ENCODE assay signal across 23 cellular contexts in the genomic region with DNA sequence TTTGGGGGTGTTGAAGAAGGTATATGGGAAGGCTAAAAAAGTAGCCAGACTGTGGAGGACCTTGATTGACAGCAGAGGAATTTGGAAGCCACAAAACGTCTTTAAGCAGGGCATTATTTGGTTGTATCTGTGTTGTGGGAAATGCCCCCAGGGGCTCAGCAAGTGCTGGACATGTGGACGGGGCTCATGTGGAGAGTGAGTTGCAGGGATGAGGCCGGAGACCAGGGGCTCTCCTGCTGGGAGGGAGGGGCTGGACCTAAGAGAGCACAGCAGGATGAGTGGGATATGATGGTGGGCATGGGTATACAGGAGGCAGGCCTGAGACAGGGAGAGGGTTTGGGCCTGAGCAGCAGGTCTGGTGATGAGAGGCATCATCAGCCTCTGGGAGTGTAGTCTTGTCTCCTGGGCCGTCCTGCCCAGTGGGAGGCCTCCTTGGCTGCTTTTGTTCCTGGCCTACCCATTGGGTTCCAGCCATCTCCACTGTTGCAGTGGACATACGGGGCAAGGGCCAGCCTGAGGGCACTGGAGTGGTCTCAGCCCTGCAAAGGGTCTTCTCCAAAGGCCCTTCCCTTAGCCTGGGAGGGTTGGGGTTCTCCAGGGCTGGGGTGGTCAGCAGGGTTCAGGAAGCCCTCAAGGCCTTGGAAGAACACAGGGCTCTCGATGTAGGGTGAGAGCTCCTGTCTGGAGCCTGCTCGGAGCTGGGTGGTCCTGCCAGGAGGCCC. TPM values are rescaled to one million over a fixed set of nuclear protein-coding genes. Genes with fewer than 3 reads are reported as not detected.
DNase-seq lines count a peak whose midpoint lies in the region; ATAC-seq and TF ChIP-seq lines count a peak whose summit lies in the region.
"Had no signal": no experiment of that assay in that cellular context is flagged by ENCODE, and none has a peak within 500 bp of the region (broad histone marks: within the 10 kb centered on the region; RNA-seq: fewer than 3 reads in every experiment).

No MANE protein-coding gene starts in this region.

- H3K14ac ChIP-seq in neuronal stem cell (ENCODE audit: low read length): no peak overlapping the region

- H3K27ac ChIP-seq in neuronal stem cell (replicated peaks; ENCODE audit: low read length): no peak overlapping the region
- H3K27ac ChIP-seq: GM23248, HL-60 had no signal

- no peak overlapping the region for H2AFZ ChIP-seq in neuronal stem cell (ENCODE audit: low read length)
- H2AFZ ChIP-seq: GM23248 had no signal

- no peaks in the 10 kb centered on the region for H3K4me1 Mint-ChIP-seq in CD14-positive monocyte
- no peaks in the 10 kb centered on the region for H3K4me1 Mint-ChIP-seq in Caco-2 (ENCODE audit: low read depth, unreplicated experiment)
- H3K4me1 Mint-ChIP-seq in activated T-helper 17 cell treated with anti-CD3 and anti-CD28 coated beads, Interleukin-2, amount 50 U/mL, for 72 hours: no peaks in the 10 kb centered on the region
- H3K4me1 Mint-ChIP-seq in activated T-helper 2 cell treated with anti-CD3 and anti-CD28 coated beads, Interferon-gamma antibody, Interleukin-2, Interleukin-4, amounts not matched to agents 10 μg/mL and 5 μg/mL and 100 μg/mL, durations not matched to agents 14 hours and 24 hours and 36 hours (ENCODE audit: low read depth): no peaks in the 10 kb centered on the region

- H3K4me3 ChIP-seq in Caco-2 (ENCODE audit: low read depth, low read length) (no peak overlapping the region), neuronal stem cell (ENCODE audit: low read length in 2 of 2) (no peak overlapping the region)
- H3K4me3 ChIP-seq: GM23248 had no signal

- no peak overlapping the region for H2BK12ac ChIP-seq in neuronal stem cell (ENCODE audit: low read length)

- no peak overlapping the region for H2BK5ac ChIP-seq in neuronal stem cell (ENCODE audit: low read length)

- POLR2A ChIA-PET in Caco-2 (lab: Charles Lee): no interaction called here

- no peak overlapping the region for H3K18ac ChIP-seq in neuronal stem cell (ENCODE audit: low read length)

- ATAC-seq in activated T-helper 17 cell treated with anti-CD3 and anti-CD28 coated beads, Interleukin-2, amount 50 U/mL, for 72 hours (replicated peaks): no peak
- no peak for ATAC-seq in HG03159 (IDR thresholded peaks at IDR 0.05; ENCODE audit: unreplicated experiment)
- no peak for ATAC-seq in GM19035 (IDR thresholded peaks at IDR 0.05; ENCODE audit: unreplicated experiment)
- ATAC-seq: CD8-positive, alpha-beta T cell had no signal

- H3K23ac ChIP-seq in neuronal stem cell (ENCODE audit: low read depth, low read length, poor library complexity): peak overlapping the region; percentile 50

- intact Hi-C loops in CD14-positive monocyte (cut with micrococcal nuclease) (no loop called here), Caco-2 (cut with micrococcal nuclease; ENCODE audit: unreplicated experiment) (no loop called here)
- intact Hi-C loops in activated T-helper 2 cell treated with anti-CD3 and anti-CD28 coated beads, Interferon-gamma antibody, Interleukin-2, Interleukin-4, amounts not matched to agents 10 μg/mL and 5 μg/mL and 100 μg/mL, durations not matched to agents 14 hours and 24 hours and 36 hours (cut with micrococcal nuclease): no loop called here

- peaks cover 2% of the 10 kb centered on the region for H3K36me3 ChIP-seq in Caco-2 (ENCODE audit: control insufficient read depth, insufficient read depth, low read length)
- peaks cover 67 to 98% of the 10 kb centered on the region in 2 donors for H3K36me3 ChIP-seq in neuronal stem cell (replicated peaks in 1 of 2; ENCODE audit: control insufficient read depth in 2 of 2, insufficient read depth in 2 of 2, low read length in 2 of 2)

- H2BK120ac ChIP-seq in neuronal stem cell (ENCODE audit: low read depth, low read length): no peak overlapping the region

- H3K27me3 ChIP-seq in Caco-2 (replicated peaks; ENCODE audit: control insufficient read depth, insufficient read depth, low read length) (no peaks in the 10 kb centered on the region), neuronal stem cell (ENCODE audit: control insufficient read depth in 3 of 3, insufficient read depth in 3 of 3, low read depth in 1 of 3, low read length in 3 of 3) (no peaks in the 10 kb centered on the region)

- DNase-seq in CD14-positive monocyte (ENCODE audit: low spot score) (peak; percentile 31), Caco-2 (no peak), neuronal stem cell (ENCODE audit: low spot score) (no peak)
- no peak for DNase-seq in NK-92 treated with Interleukin-12 subunit alpha and Interleukin-12 subunit beta, amount 100 ng/mL, for 24 hours (lab: John Stamatoyannopoulos, UW)
- no peak for DNase-seq in activated T-helper 2 cell treated with anti-CD3 and anti-CD28 coated beads, Interferon-gamma antibody, Interleukin-2, Interleukin-4, amounts not matched to agents 10 μg/mL and 5 μg/mL and 100 μg/mL, durations not matched to agents 14 hours and 24 hours and 36 hours (ENCODE audit: low spot score)
- DNase-seq: Calu3; CD8-positive, alpha-beta T cell; DMS79 treated with DMSO at 0.1 percent for 48 hours; GF-D8; GM23248; H7; NCI-H1048; NCI-H1417; NCI-H1694; NCI-H2029 treated with DMSO at 0.1 percent for 48 hours; NCI-H2227 treated with DMSO at 0.1 percent for 48 hours; NCI-H526 treated with DMSO at 0.1 percent for 48 hours; RPMI8226; SHP77 had no signal

- H3K4me2 ChIP-seq in neuronal stem cell (ENCODE audit: insufficient read depth, low read length, poor library complexity, severe bottlenecking): no peak overlapping the region

- H3K9me3 ChIP-seq in Caco-2 (no peaks in the 10 kb centered on the region), neuronal stem cell (replicated peaks in 1 of 2; ENCODE audit: control insufficient read depth in 2 of 2, insufficient read depth in 1 of 2, low read depth in 1 of 2, low read length in 2 of 2) (no peaks in the 10 kb centered on the region)

- H3K9me3 Mint-ChIP-seq in CD14-positive monocyte: peaks cover 0 to 2% (median 0%) of the 10 kb centered on the region in 7 donors
- H3K9me3 Mint-ChIP-seq in Caco-2 (ENCODE audit: unreplicated experiment): no peaks in the 10 kb centered on the region
- no peaks in the 10 kb centered on the region for H3K9me3 Mint-ChIP-seq in activated T-helper 17 cell treated with anti-CD3 and anti-CD28 coated beads, Interleukin-2, amount 50 U/mL, for 72 hours
- no peaks in the 10 kb centered on the region for H3K9me3 Mint-ChIP-seq in activated T-helper 2 cell treated with anti-CD3 and anti-CD28 coated beads, Interferon-gamma antibody, Interleukin-2, Interleukin-4, amounts not matched to agents 10 μg/mL and 5 μg/mL and 100 μg/mL, durations not matched to agents 14 hours and 24 hours and 36 hours
- H3K9me3 Mint-ChIP-seq: CD8-positive, alpha-beta T cell had no signal

- H3K9ac ChIP-seq in neuronal stem cell (ENCODE audit: low read depth, low read length, poor library complexity): peak overlapping the region; percentile 50
- H3K9ac ChIP-seq: GM23248 had no signal

- peak overlapping the region in 4 of 7 donors; percentile 0 to 62 (median 34) for H3K27ac Mint-ChIP-seq in CD14-positive monocyte
- peak overlapping the region; percentile 42 for H3K27ac Mint-ChIP-seq in Caco-2 (ENCODE audit: unreplicated experiment)
- H3K27ac Mint-ChIP-seq in activated T-helper 17 cell treated with anti-CD3 and anti-CD28 coated beads, Interleukin-2, amount 50 U/mL, for 72 hours: peak overlapping the region; percentile 54
- no peak overlapping the region for H3K27ac Mint-ChIP-seq in activated T-helper 2 cell treated with anti-CD3 and anti-CD28 coated beads, Interferon-gamma antibody, Interleukin-2, Interleukin-4, amounts not matched to agents 10 μg/mL and 5 μg/mL and 100 μg/mL, durations not matched to agents 14 hours and 24 hours and 36 hours
- H3K27ac Mint-ChIP-seq: CD8-positive, alpha-beta T cell had no signal

- H2BK15ac ChIP-seq in neuronal stem cell (ENCODE audit: low read length): no peak overlapping the region

- peaks cover 1% of the 10 kb centered on the region for H3K79me1 ChIP-seq in neuronal stem cell (ENCODE audit: low read depth, low read length)

- no peaks in the 10 kb centered on the region for H3K27me3 Mint-ChIP-seq in CD14-positive monocyte (ENCODE audit: low read depth in 3 of 3)
- no peaks in the 10 kb centered on the region for H3K27me3 Mint-ChIP-seq in Caco-2 (ENCODE audit: insufficient read depth, unreplicated experiment)
- no peaks in the 10 kb centered on the region for H3K27me3 Mint-ChIP-seq in activated T-helper 17 cell treated with anti-CD3 and anti-CD28 coated beads, Interleukin-2, amount 50 U/mL, for 72 hours
- H3K27me3 Mint-ChIP-seq in activated T-helper 2 cell treated with anti-CD3 and anti-CD28 coated beads, Interferon-gamma antibody, Interleukin-2, Interleukin-4, amounts not matched to agents 10 μg/mL and 5 μg/mL and 100 μg/mL, durations not matched to agents 14 hours and 24 hours and 36 hours (ENCODE audit: low read depth): no peaks in the 10 kb centered on the region

- WGBS in neuronal stem cell (ENCODE audit: extremely low coverage in 2 of 2, insufficient read length in 2 of 2, insufficient replicate concordance in 1 of 2), 2 donors: no CpG with 5 or more reads among the region's 7 CpGs

- no peak overlapping the region for H4K91ac ChIP-seq in neuronal stem cell (ENCODE audit: low read depth, low read length, poor library complexity)

- H3K36me3 Mint-ChIP-seq in CD14-positive monocyte (peaks cover 89 to 98% of the 10 kb centered on the region in 2 donors), Caco-2 (ENCODE audit: insufficient read depth, unreplicated experiment) (peaks cover 58% of the 10 kb centered on the region)
- peaks cover 73% of the 10 kb centered on the region for H3K36me3 Mint-ChIP-seq in activated T-helper 17 cell treated with anti-CD3 and anti-CD28 coated beads, Interleukin-2, amount 50 U/mL, for 72 hours (ENCODE audit: low read depth)
- peaks cover 52% of the 10 kb centered on the region for H3K36me3 Mint-ChIP-seq in activated T-helper 2 cell treated with anti-CD3 and anti-CD28 coated beads, Interferon-gamma antibody, Interleukin-2, Interleukin-4, amounts not matched to agents 10 μg/mL and 5 μg/mL and 100 μg/mL, durations not matched to agents 14 hours and 24 hours and 36 hours (ENCODE audit: low read depth)

- H3K4me3 Mint-ChIP-seq in CD14-positive monocyte (no peak overlapping the region), Caco-2 (ENCODE audit: unreplicated experiment) (no peak overlapping the region)
- no peak overlapping the region for H3K4me3 Mint-ChIP-seq in activated T-helper 17 cell treated with anti-CD3 and anti-CD28 coated beads, Interleukin-2, amount 50 U/mL, for 72 hours
- no peak overlapping the region for H3K4me3 Mint-ChIP-seq in activated T-helper 2 cell treated with anti-CD3 and anti-CD28 coated beads, Interferon-gamma antibody, Interleukin-2, Interleukin-4, amounts not matched to agents 10 μg/mL and 5 μg/mL and 100 μg/mL, durations not matched to agents 14 hours and 24 hours and 36 hours (ENCODE audit: low read depth)
- H3K4me3 Mint-ChIP-seq: CD8-positive, alpha-beta T cell had no signal

- BruUV-seq in Caco-2 (replicated peaks; lab: Mats Ljungman, UMichigan): no TSS peak

- H2AK5ac ChIP-seq in neuronal stem cell (ENCODE audit: low read depth, low read length): no peak overlapping the region

- no peak overlapping the region for H3K4ac ChIP-seq in neuronal stem cell (ENCODE audit: low read length)

- TF ChIP-seq CTCF in CD14-positive monocyte (IDR thresholded peaks at IDR 0.05) (no peak), Caco-2 (IDR thresholded peaks at IDR 0.05; ENCODE audit: insufficient read depth in 1 of 2, low read depth in 1 of 2, low read length in 1 of 2, severe bottlenecking in 1 of 2, unreplicated experiment in 1 of 2) (no peak)

- H3K4me1 ChIP-seq in Caco-2 (no peaks in the 10 kb centered on the region), neuronal stem cell (ENCODE audit: control insufficient read depth in 2 of 2, insufficient read depth in 1 of 2, low read depth in 1 of 2, low read length in 2 of 2) (no peaks in the 10 kb centered on the region)

- CTCF ChIA-PET in Caco-2 (lab: Charles Lee): no interaction called here

- peak overlapping the region; percentile 26 for H4K8ac ChIP-seq in neuronal stem cell (ENCODE audit: low read depth, low read length)

RNA-seq across cellular contexts. Expression of gene ACAD9, which starts 27.5 kb away (rescaled TPM):
- 10 to 100 TPM; 21.9 to 25.6 TPM for polyA plus RNA-seq in CD14-positive monocyte
- 60.0 and 60.7 TPM in 2 replicates for total RNA-seq in Caco-2 (2022)
- total RNA-seq in activated T-helper 17 cell treated with anti-CD3 and anti-CD28 coated beads, Interleukin-2, amount 50 U/mL, for 72 hours: 10 to 100 TPM; 59.8 to 60.3 TPM
- 23.2 TPM for polyA plus RNA-seq in neuronal stem cell (2013, experiment 1 of 2)
- polyA plus RNA-seq in neuronal stem cell (2013, experiment 2 of 2): 22.6 TPM
- total RNA-seq in activated T-helper 2 cell treated with anti-CD3 and anti-CD28 coated beads, Interferon-gamma antibody, Interleukin-2, Interleukin-4, amounts not matched to agents 10 μg/mL and 5 μg/mL and 100 μg/mL, durations not matched to agents 14 hours and 24 hours and 36 hours: 60.8 and 68.9 TPM in 2 replicates
